Comparison of ENCODE assay signal across 2 cellular contexts in the genomic region with DNA sequence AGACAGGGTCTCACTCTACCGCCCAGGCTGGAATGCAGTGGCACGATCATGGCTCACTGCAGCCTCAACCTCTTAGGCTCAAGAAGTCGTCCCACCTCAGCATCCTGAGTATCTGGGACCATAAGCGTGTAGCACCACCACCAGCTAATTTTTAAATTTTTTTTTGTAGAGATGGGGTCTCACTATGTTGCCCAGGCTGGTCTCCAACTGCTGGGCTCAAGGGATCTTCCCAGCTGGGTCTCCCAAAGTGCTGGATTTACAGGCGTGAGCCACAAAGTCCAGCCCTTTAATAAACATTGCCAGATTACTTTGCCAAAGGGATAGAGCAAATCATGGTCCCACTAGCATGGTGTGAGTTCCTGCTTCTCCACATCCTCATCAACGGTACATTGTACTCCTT.
TF ChIP-seq lines count a peak whose summit lies in the region.

No MANE protein-coding gene starts in this region.

TF ChIP-seq in WTC11, 78 proteins besides CTCF, POLR2A, EP300 and RAD21:
- 0 out of 2 replicates have a peak, but pooled peaks have one; percentile 31 for TF ChIP-seq ZNF121 (CRISPR knock-in tag; IDR thresholded peaks at IDR 0.05)
- no peak for TF ChIP-seq ATF6 (CRISPR knock-in tag; IDR thresholded peaks at IDR 0.05)

TF ChIP-seq in HepG2, 621 proteins besides CTCF, POLR2A, EP300 and RAD21:
- TF ChIP-seq ZNF121 (CRISPR knock-in tag; IDR thresholded peaks at IDR 0.05) (peak; percentile 77), ZNF781 (CRISPR knock-in tag; IDR thresholded peaks at IDR 0.05; ENCODE audit: borderline replicate concordance, not compliant biosample characterization) (no peak)
